Comparison of ENCODE assay signal across 22 cellular contexts in genomic region chr2:231470246-231470900, GRCh38. TPM values are rescaled to one million over a fixed set of nuclear protein-coding genes. Genes with fewer than 3 reads are reported as not detected.
"Had no signal": no experiment of that assay in that cellular context is flagged by ENCODE, and none has a peak within 500 bp of the region (broad histone marks: within the 10 kb centered on the region; RNA-seq: fewer than 3 reads in every experiment).

No MANE protein-coding gene starts in this region.

- H3K27ac Mint-ChIP-seq: activated CD4-positive, alpha-beta memory T cell treated with anti-CD3 and anti-CD28 coated beads, Interleukin-2, amount 10 ng/mL, durations not matched to agents 7 days and 5 days; activated naive CD4-positive, alpha-beta T cell treated with anti-CD3 and anti-CD28 coated beads for 36 hours; activated naive CD8-positive, alpha-beta T cell treated with anti-CD3 and anti-CD28 coated beads, Interleukin-2, amount 50 U/mL, for 24 hours; activated T-helper 1 cell treated with anti-CD3 and anti-CD28 coated beads, Interleukin-12 subunit alpha, Interleukin-12 subunit beta, Interleukin-2, Interleukin-4 antibody, amounts not matched to agents 30 ng/mL and 10 ng/mL and 1 ng/mL, durations not matched to agents 14 hours and 24 hours and 36 hours had no signal

- ATAC-seq: activated naive CD8-positive, alpha-beta T cell treated with anti-CD3 and anti-CD28 coated beads, Interleukin-2, amount 50 U/mL, for 24 hours; gastrocnemius medialis; heart left ventricle; left colon; lower lobe of right lung; right cardiac atrium; stimulated activated naive CD8-positive, alpha-beta T cell treated with anti-CD3 and anti-CD28 coated beads, Interleukin-15, Interleukin-2, amounts not matched to agents 100 U/mL and 50 U/mL, for 24 hours had no signal

- H3K9me3 ChIP-seq: breast epithelium, gastrocnemius medialis, heart left ventricle, lower lobe of right lung, suprapubic skin had no signal

- DNase-seq: activated CD4-positive, alpha-beta memory T cell treated with anti-CD3 and anti-CD28 coated beads, Interleukin-2, amount 10 ng/mL, durations not matched to agents 7 days and 5 days; activated CD4-positive, alpha-beta T cell treated with anti-CD3 and anti-CD28 coated beads for 4 hours; activated naive CD4-positive, alpha-beta T cell treated with anti-CD3 and anti-CD28 coated beads for 36 hours; activated naive CD8-positive, alpha-beta T cell treated with anti-CD3 and anti-CD28 coated beads, Interleukin-2, amount 50 U/mL, for 24 hours; cerebellar nuclear complex; gastrocnemius medialis; left colon; lower lobe of right lung; midbrain; nucleus accumbens; right cardiac atrium; stimulated activated CD4-positive, alpha-beta T cell treated with anti-CD3 and anti-CD28 coated beads, Interleukin-4, amount 100 ng/mL, for 24 hours; stimulated activated naive CD8-positive, alpha-beta T cell treated with anti-CD3 and anti-CD28 coated beads, Interleukin-15, Interleukin-2, amounts not matched to agents 100 U/mL and 50 U/mL, for 24 hours; T1000; trophoblast cell had no signal

- H3K27me3 ChIP-seq: breast epithelium, gastrocnemius medialis, heart left ventricle, suprapubic skin had no signal

- H3K27ac ChIP-seq: breast epithelium, epithelial cell of prostate, gastrocnemius medialis, heart left ventricle, lower lobe of right lung, SK-N-MC, skin epidermis, suprapubic skin had no signal

- H3K4me3 Mint-ChIP-seq: activated CD4-positive, alpha-beta memory T cell treated with anti-CD3 and anti-CD28 coated beads, Interleukin-2, amount 10 ng/mL, durations not matched to agents 7 days and 5 days; activated naive CD4-positive, alpha-beta T cell treated with anti-CD3 and anti-CD28 coated beads for 36 hours; activated naive CD8-positive, alpha-beta T cell treated with anti-CD3 and anti-CD28 coated beads, Interleukin-2, amount 50 U/mL, for 24 hours; activated T-helper 1 cell treated with anti-CD3 and anti-CD28 coated beads, Interleukin-12 subunit alpha, Interleukin-12 subunit beta, Interleukin-2, Interleukin-4 antibody, amounts not matched to agents 30 ng/mL and 10 ng/mL and 1 ng/mL, durations not matched to agents 14 hours and 24 hours and 36 hours had no signal

- H3K36me3 ChIP-seq: breast epithelium, gastrocnemius medialis, heart left ventricle, lower lobe of right lung, suprapubic skin had no signal

- H3K9me3 Mint-ChIP-seq: activated CD4-positive, alpha-beta memory T cell treated with anti-CD3 and anti-CD28 coated beads, Interleukin-2, amount 10 ng/mL, durations not matched to agents 7 days and 5 days; activated naive CD4-positive, alpha-beta T cell treated with anti-CD3 and anti-CD28 coated beads for 36 hours; activated naive CD8-positive, alpha-beta T cell treated with anti-CD3 and anti-CD28 coated beads, Interleukin-2, amount 50 U/mL, for 24 hours; activated T-helper 1 cell treated with anti-CD3 and anti-CD28 coated beads, Interleukin-12 subunit alpha, Interleukin-12 subunit beta, Interleukin-2, Interleukin-4 antibody, amounts not matched to agents 30 ng/mL and 10 ng/mL and 1 ng/mL, durations not matched to agents 14 hours and 24 hours and 36 hours had no signal

- H3K4me3 ChIP-seq: breast epithelium, gastrocnemius medialis, heart left ventricle, lower lobe of right lung, SK-N-MC, skin epidermis, suprapubic skin had no signal

RNA-seq across cellular contexts. Expression of gene NMUR1, which starts 59.9 kb away (rescaled TPM):
- total RNA-seq: activated naive CD4-positive, alpha-beta T cell treated with anti-CD3 and anti-CD28 coated beads for 36 hours; activated T-helper 1 cell treated with anti-CD3 and anti-CD28 coated beads, Interleukin-12 subunit alpha, Interleukin-12 subunit beta, Interleukin-2, Interleukin-4 antibody, amounts not matched to agents 30 ng/mL and 10 ng/mL and 1 ng/mL, durations not matched to agents 14 hours and 24 hours and 36 hours had no signal
